In genomic region chr10:17910144-17910789, GRCh38 we compare ENCODE assay signal across 8 cellular contexts. TPM values are rescaled to one million over a fixed set of nuclear protein-coding genes. Genes with fewer than 3 reads are reported as not detected.
DNase-seq lines count a peak whose midpoint lies in the region; ATAC-seq, FAIRE-seq and TF ChIP-seq lines count a peak whose summit lies in the region.

No MANE protein-coding gene starts in this region.

- peak in 1 of 4 donors; percentile 61 for ATAC-seq in psoas muscle
- no peak for ATAC-seq in GM18873 (IDR thresholded peaks at IDR 0.05; ENCODE audit: low FRiP score, unreplicated experiment)

- TF ChIP-seq CTCF in foreskin fibroblast (IDR thresholded peaks at IDR 0.05; ENCODE audit: low read depth, low read length) (peak; percentile 58), psoas muscle (IDR thresholded peaks at IDR 0.05) (peak; percentile 55)

- FAIRE-seq in GM12892 (lab: Jason Lieb, UNC), result peak; percentile 72

- no peaks in the 10 kb centered on the region for H3K9me3 ChIP-seq in psoas muscle

- intact Hi-C loops in psoas muscle (cut with DNase I), result loop anchor here in 1 of 2 donors (5.0 kb wide), 1 partner anchor 307 kb away; no protein-coding TSS in a partner anchor

- H3K27ac ChIP-seq in psoas muscle, result no peak overlapping the region

- H3K36me3 ChIP-seq in psoas muscle (ENCODE audit: insufficient read depth in 1 of 2, low read depth in 1 of 2), result no peaks in the 10 kb centered on the region

- DNase-seq in AG08396 (ENCODE audit: low spot score), result peak; percentile 39
- no peak for DNase-seq in GM12892 (ENCODE audit: insufficient read length)
- peak; percentile 33 for DNase-seq in HuH-7 (ENCODE audit: low spot score)
- peak; percentile 6 for DNase-seq in SKM-1 treated with dmso at 0.1 percent for 144 hours (lab: John Stamatoyannopoulos, UW; ENCODE audit: unreplicated experiment)
- DNase-seq in foreskin fibroblast, result peak; percentile 39 to 72
- no peak for DNase-seq in psoas muscle
- DNase-seq in activated CD4-positive, CD25-positive, alpha-beta regulatory T cell treated with anti-CD3 and anti-CD28 coated beads, Interleukin-2, amount 50 U/mL, for 72 hours, result no peak

- 24 to 25% (median 24%) methylated on average over 12 of the region's 12 CpGs for WGBS in psoas muscle, 3 donors

- H3K4me3 ChIP-seq in foreskin fibroblast (ENCODE audit: low read depth in 1 of 2, low read length in 2 of 2) (no peak overlapping the region), psoas muscle (no peak overlapping the region)

- H3K4me1 ChIP-seq in psoas muscle, result no peaks in the 10 kb centered on the region

- no peak for TF ChIP-seq POLR2A in GM12892 (IDR thresholded peaks at IDR 0.05; ENCODE audit: low read depth, low read length)

- H3K27me3 ChIP-seq in psoas muscle (ENCODE audit: insufficient read depth in 3 of 3, low read length in 2 of 3), result no peaks in the 10 kb centered on the region

RNA-seq across cellular contexts. Expression of gene SLC39A12, which starts 41.5 kb away (rescaled TPM):
- polyA plus RNA-seq in GM12892 (2012; ENCODE audit: missing spikeins), result not detected
- not detected for total RNA-seq in psoas muscle
- under 1 TPM in 1 of 3 donors, not detected in 2; 0.01 TPM for polyA plus RNA-seq in psoas muscle

Comparison
In these comparisons a context has a peak if more than half of its experiments do, and no peak if none do; other contexts are left out.
1. DNase-seq: peak in AG08396 (single experiment), HuH-7 (single experiment), SKM-1 treated with dmso at 0.1 percent for 144 hours (single experiment) and foreskin fibroblast (2 of 2); none in GM12892 (single experiment), psoas muscle (0 of 2) and activated CD4-positive, CD25-positive, alpha-beta regulatory T cell treated with anti-CD3 and anti-CD28 coated beads, Interleukin-2, amount 50 U/mL, for 72 hours (single experiment).